ENCODE assay signal across 1 cellular context in the genomic region with DNA sequence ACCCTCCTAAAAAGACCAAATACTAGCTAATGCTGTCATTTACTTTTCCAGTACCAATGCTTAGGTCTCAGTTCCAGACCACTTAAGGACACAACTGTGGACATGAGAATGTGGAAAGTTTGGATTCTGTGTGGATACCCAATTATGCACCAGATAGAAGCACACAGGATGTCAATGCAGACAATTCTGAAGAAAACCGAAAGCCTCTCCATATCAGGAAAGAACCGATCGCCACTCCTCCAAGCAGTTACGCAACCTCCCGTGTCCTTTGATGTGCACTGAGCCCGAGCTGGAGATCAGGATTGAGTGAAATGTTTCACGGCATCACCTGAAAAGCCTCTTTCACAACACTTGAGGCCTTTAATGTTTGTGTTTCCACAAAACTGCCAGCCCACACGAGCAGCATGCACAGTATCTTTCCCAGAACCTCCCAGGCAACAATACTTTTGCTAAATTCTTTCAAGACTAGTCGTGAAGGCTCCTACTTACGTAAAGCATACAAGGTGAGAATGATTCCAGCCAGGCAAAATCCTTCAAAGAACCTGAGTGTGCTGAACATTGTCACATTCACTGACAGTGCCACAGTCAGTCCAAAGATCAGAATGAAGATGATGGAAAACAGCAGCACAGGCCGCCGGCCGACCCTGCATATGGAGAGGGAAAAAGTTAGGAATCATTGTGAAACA.
TF ChIP-seq lines count a peak whose summit lies in the region.

No MANE protein-coding gene starts in this region.

TF ChIP-seq in HepG2, 621 proteins besides CTCF, POLR2A, EP300 and RAD21 (continued from another document and continues in another):
- no peak for TF ChIP-seq ZNF235 (CRISPR knock-in tag; IDR thresholded peaks at IDR 0.05; ENCODE audit: borderline replicate concordance)
- TF ChIP-seq, protein P1, sequence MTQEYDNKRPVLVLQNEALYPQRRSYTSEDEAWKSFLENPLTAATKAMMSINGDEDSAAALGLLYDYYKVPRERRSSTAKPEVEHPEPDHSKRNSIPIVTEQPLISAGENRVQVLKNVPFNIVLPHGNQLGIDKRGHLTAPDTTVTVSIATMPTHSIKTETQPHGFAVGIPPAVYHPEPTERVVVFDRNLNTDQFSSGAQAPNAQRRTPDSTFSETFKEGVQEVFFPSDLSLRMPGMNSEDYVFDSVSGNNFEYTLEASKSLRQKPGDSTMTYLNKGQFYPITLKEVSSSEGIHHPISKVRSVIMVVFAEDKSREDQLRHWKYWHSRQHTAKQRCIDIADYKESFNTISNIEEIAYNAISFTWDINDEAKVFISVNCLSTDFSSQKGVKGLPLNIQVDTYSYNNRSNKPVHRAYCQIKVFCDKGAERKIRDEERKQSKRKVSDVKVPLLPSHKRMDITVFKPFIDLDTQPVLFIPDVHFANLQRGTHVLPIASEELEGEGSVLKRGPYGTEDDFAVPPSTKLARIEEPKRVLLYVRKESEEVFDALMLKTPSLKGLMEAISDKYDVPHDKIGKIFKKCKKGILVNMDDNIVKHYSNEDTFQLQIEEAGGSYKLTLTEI (CRISPR knock-in tag; conservative IDR thresholded peaks at IDR 0.05): no peak
- TF ChIP-seq SRY (CRISPR knock-in tag; IDR thresholded peaks at IDR 0.05): no peak
- TF ChIP-seq ADNP (CRISPR knock-in tag; IDR thresholded peaks at IDR 0.05): peak; percentile 60; the same call in 1 of the 2 replicates
- TF ChIP-seq, protein P2, sequence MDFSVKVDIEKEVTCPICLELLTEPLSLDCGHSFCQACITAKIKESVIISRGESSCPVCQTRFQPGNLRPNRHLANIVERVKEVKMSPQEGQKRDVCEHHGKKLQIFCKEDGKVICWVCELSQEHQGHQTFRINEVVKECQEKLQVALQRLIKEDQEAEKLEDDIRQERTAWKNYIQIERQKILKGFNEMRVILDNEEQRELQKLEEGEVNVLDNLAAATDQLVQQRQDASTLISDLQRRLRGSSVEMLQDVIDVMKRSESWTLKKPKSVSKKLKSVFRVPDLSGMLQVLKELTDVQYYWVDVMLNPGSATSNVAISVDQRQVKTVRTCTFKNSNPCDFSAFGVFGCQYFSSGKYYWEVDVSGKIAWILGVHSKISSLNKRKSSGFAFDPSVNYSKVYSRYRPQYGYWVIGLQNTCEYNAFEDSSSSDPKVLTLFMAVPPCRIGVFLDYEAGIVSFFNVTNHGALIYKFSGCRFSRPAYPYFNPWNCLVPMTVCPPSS (IDR thresholded peaks at IDR 0.05): no peak
- TF ChIP-seq, protein P3, sequence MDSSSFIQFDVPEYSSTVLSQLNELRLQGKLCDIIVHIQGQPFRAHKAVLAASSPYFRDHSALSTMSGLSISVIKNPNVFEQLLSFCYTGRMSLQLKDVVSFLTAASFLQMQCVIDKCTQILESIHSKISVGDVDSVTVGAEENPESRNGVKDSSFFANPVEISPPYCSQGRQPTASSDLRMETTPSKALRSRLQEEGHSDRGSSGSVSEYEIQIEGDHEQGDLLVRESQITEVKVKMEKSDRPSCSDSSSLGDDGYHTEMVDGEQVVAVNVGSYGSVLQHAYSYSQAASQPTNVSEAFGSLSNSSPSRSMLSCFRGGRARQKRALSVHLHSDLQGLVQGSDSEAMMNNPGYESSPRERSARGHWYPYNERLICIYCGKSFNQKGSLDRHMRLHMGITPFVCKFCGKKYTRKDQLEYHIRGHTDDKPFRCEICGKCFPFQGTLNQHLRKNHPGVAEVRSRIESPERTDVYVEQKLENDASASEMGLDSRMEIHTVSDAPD (CRISPR knock-in tag; IDR thresholded peaks at IDR 0.05): peak; percentile 86
- TF ChIP-seq, protein P4, sequence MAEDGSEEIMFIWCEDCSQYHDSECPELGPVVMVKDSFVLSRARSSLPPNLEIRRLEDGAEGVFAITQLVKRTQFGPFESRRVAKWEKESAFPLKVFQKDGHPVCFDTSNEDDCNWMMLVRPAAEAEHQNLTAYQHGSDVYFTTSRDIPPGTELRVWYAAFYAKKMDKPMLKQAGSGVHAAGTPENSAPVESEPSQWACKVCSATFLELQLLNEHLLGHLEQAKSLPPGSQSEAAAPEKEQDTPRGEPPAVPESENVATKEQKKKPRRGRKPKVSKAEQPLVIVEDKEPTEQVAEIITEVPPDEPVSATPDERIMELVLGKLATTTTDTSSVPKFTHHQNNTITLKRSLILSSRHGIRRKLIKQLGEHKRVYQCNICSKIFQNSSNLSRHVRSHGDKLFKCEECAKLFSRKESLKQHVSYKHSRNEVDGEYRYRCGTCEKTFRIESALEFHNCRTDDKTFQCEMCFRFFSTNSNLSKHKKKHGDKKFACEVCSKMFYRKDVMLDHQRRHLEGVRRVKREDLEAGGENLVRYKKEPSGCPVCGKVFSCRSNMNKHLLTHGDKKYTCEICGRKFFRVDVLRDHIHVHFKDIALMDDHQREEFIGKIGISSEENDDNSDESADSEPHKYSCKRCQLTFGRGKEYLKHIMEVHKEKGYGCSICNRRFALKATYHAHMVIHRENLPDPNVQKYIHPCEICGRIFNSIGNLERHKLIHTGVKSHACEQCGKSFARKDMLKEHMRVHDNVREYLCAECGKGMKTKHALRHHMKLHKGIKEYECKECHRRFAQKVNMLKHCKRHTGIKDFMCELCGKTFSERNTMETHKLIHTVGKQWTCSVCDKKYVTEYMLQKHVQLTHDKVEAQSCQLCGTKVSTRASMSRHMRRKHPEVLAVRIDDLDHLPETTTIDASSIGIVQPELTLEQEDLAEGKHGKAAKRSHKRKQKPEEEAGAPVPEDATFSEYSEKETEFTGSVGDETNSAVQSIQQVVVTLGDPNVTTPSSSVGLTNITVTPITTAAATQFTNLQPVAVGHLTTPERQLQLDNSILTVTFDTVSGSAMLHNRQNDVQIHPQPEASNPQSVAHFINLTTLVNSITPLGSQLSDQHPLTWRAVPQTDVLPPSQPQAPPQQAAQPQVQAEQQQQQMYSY (CRISPR knock-in tag; IDR thresholded peaks at IDR 0.05): no peak
- no peak for TF ChIP-seq ZNF619 (CRISPR knock-in tag; IDR thresholded peaks at IDR 0.05)
- TF ChIP-seq, protein P5, sequence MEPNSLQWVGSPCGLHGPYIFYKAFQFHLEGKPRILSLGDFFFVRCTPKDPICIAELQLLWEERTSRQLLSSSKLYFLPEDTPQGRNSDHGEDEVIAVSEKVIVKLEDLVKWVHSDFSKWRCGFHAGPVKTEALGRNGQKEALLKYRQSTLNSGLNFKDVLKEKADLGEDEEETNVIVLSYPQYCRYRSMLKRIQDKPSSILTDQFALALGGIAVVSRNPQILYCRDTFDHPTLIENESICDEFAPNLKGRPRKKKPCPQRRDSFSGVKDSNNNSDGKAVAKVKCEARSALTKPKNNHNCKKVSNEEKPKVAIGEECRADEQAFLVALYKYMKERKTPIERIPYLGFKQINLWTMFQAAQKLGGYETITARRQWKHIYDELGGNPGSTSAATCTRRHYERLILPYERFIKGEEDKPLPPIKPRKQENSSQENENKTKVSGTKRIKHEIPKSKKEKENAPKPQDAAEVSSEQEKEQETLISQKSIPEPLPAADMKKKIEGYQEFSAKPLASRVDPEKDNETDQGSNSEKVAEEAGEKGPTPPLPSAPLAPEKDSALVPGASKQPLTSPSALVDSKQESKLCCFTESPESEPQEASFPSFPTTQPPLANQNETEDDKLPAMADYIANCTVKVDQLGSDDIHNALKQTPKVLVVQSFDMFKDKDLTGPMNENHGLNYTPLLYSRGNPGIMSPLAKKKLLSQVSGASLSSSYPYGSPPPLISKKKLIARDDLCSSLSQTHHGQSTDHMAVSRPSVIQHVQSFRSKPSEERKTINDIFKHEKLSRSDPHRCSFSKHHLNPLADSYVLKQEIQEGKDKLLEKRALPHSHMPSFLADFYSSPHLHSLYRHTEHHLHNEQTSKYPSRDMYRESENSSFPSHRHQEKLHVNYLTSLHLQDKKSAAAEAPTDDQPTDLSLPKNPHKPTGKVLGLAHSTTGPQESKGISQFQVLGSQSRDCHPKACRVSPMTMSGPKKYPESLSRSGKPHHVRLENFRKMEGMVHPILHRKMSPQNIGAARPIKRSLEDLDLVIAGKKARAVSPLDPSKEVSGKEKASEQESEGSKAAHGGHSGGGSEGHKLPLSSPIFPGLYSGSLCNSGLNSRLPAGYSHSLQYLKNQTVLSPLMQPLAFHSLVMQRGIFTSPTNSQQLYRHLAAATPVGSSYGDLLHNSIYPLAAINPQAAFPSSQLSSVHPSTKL (CRISPR knock-in tag; IDR thresholded peaks at IDR 0.05): peak; percentile 100
- TF ChIP-seq TP53 (CRISPR knock-in tag; conservative IDR thresholded peaks at IDR 0.05): peak; percentile 72; the same call in 1 of the 2 replicates
- TF ChIP-seq ZNF670 (CRISPR knock-in tag; IDR thresholded peaks at IDR 0.05; ENCODE audit: borderline replicate concordance): peak; percentile 91
- TF ChIP-seq SMAD3 (CRISPR knock-in tag; IDR thresholded peaks at IDR 0.05): peak; percentile 99
- no peak for TF ChIP-seq ZNF496 (CRISPR knock-in tag; IDR thresholded peaks at IDR 0.05; ENCODE audit: insufficient replicate concordance)
- TF ChIP-seq ZNF354B (CRISPR knock-in tag; IDR thresholded peaks at IDR 0.05): no peak
- TF ChIP-seq, protein P6, sequence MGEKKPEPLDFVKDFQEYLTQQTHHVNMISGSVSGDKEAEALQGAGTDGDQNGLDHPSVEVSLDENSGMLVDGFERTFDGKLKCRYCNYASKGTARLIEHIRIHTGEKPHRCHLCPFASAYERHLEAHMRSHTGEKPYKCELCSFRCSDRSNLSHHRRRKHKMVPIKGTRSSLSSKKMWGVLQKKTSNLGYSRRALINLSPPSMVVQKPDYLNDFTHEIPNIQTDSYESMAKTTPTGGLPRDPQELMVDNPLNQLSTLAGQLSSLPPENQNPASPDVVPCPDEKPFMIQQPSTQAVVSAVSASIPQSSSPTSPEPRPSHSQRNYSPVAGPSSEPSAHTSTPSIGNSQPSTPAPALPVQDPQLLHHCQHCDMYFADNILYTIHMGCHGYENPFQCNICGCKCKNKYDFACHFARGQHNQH (CRISPR knock-in tag; IDR thresholded peaks at IDR 0.05): peak; percentile 98
- 0 out of 2 replicates have a peak, but pooled peaks have one; percentile 16 for TF ChIP-seq ZC3H4 (CRISPR knock-in tag; IDR thresholded peaks at IDR 0.05; ENCODE audit: borderline replicate concordance)
- peak; percentile 98 for TF ChIP-seq ZNF781 (CRISPR knock-in tag; IDR thresholded peaks at IDR 0.05; ENCODE audit: borderline replicate concordance, not compliant biosample characterization)
- peak; percentile 44; the same call in 1 of the 2 replicates for TF ChIP-seq RFX3 (CRISPR knock-in tag; IDR thresholded peaks at IDR 0.05)
- peak; percentile 92; the same call in 1 of the 2 replicates for TF ChIP-seq ZNF607 (CRISPR knock-in tag; IDR thresholded peaks at IDR 0.05; ENCODE audit: borderline replicate concordance)
- no peak for TF ChIP-seq ZBTB8A (CRISPR knock-in tag; IDR thresholded peaks at IDR 0.05; ENCODE audit: borderline replicate concordance, low read depth)
- TF ChIP-seq HDAC1 (CRISPR knock-in tag; IDR thresholded peaks at IDR 0.05): peak; percentile 98
- peak; percentile 77; the same call in 1 of the 2 replicates for TF ChIP-seq ZNF790 (CRISPR knock-in tag; IDR thresholded peaks at IDR 0.05; ENCODE audit: borderline replicate concordance)
- TF ChIP-seq, protein P7, sequence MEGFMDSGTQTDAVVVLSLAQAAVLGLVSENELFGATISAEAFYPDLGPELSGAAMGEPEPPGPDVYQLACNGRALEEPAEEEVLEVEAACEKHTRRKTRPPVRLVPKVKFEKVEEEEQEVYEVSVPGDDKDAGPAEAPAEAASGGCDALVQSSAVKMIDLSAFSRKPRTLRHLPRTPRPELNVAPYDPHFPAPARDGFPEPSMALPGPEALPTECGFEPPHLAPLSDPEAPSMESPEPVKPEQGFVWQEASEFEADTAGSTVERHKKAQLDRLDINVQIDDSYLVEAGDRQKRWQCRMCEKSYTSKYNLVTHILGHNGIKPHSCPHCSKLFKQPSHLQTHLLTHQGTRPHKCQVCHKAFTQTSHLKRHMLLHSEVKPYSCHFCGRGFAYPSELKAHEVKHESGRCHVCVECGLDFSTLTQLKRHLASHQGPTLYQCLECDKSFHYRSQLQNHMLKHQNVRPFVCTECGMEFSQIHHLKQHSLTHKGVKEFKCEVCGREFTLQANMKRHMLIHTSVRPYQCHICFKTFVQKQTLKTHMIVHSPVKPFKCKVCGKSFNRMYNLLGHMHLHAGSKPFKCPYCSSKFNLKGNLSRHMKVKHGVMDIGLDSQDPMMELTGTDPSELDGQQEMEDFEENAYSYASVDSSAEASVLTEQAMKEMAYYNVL (CRISPR knock-in tag; IDR thresholded peaks at IDR 0.05; ENCODE audit: borderline replicate concordance): peak; percentile 99
- TF ChIP-seq CCDC6 (CRISPR knock-in tag; IDR thresholded peaks at IDR 0.05): peak; percentile 91
- TF ChIP-seq ZNF850 (CRISPR knock-in tag; conservative IDR thresholded peaks at IDR 0.05): no peak
- peak; percentile 98 for TF ChIP-seq SAP130 (CRISPR knock-in tag; IDR thresholded peaks at IDR 0.05; ENCODE audit: low read depth)
- TF ChIP-seq ZBTB20 (CRISPR knock-in tag; IDR thresholded peaks at IDR 0.05; ENCODE audit: borderline replicate concordance, low read depth): peak; percentile 98
- no peak for TF ChIP-seq HNRNPL (IDR thresholded peaks at IDR 0.05; ENCODE audit: low read depth, low read length)
- no peak for TF ChIP-seq HNRNPK (IDR thresholded peaks at IDR 0.05; ENCODE audit: low read depth, low read length, poor library complexity, severe bottlenecking)
- TF ChIP-seq, protein P8, sequence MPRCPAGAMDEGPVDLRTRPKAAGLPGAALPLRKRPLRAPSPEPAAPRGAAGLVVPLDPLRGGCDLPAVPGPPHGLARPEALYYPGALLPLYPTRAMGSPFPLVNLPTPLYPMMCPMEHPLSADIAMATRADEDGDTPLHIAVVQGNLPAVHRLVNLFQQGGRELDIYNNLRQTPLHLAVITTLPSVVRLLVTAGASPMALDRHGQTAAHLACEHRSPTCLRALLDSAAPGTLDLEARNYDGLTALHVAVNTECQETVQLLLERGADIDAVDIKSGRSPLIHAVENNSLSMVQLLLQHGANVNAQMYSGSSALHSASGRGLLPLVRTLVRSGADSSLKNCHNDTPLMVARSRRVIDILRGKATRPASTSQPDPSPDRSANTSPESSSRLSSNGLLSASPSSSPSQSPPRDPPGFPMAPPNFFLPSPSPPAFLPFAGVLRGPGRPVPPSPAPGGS (CRISPR knock-in tag; IDR thresholded peaks at IDR 0.05): peak; percentile 91; the same call in 1 of the 2 replicates
- peak; percentile 93; the same call in 1 of the 2 replicates for TF ChIP-seq ZNF205 (CRISPR knock-in tag; IDR thresholded peaks at IDR 0.05)
- TF ChIP-seq KAT8 (CRISPR knock-in tag; IDR thresholded peaks at IDR 0.05): peak; percentile 94
- TF ChIP-seq, protein P9, sequence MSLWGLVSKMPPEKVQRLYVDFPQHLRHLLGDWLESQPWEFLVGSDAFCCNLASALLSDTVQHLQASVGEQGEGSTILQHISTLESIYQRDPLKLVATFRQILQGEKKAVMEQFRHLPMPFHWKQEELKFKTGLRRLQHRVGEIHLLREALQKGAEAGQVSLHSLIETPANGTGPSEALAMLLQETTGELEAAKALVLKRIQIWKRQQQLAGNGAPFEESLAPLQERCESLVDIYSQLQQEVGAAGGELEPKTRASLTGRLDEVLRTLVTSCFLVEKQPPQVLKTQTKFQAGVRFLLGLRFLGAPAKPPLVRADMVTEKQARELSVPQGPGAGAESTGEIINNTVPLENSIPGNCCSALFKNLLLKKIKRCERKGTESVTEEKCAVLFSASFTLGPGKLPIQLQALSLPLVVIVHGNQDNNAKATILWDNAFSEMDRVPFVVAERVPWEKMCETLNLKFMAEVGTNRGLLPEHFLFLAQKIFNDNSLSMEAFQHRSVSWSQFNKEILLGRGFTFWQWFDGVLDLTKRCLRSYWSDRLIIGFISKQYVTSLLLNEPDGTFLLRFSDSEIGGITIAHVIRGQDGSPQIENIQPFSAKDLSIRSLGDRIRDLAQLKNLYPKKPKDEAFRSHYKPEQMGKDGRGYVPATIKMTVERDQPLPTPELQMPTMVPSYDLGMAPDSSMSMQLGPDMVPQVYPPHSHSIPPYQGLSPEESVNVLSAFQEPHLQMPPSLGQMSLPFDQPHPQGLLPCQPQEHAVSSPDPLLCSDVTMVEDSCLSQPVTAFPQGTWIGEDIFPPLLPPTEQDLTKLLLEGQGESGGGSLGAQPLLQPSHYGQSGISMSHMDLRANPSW (CRISPR knock-in tag; IDR thresholded peaks at IDR 0.05; ENCODE audit: borderline replicate concordance): 0 out of 2 replicates have a peak, but pooled peaks have one; percentile 45
- TF ChIP-seq ZNF234 (CRISPR knock-in tag; conservative IDR thresholded peaks at IDR 0.05): no peak
- TF ChIP-seq ZNF326 (CRISPR knock-in tag; IDR thresholded peaks at IDR 0.05; ENCODE audit: borderline replicate concordance): no peak
- peak; percentile 100 for TF ChIP-seq SP5 (CRISPR knock-in tag; IDR thresholded peaks at IDR 0.05; ENCODE audit: borderline replicate concordance, low read depth)
